17 cellular contexts compared by ENCODE assay signal in genomic region chr3:152289708-152290107, GRCh38. TPM values are rescaled to one million over a fixed set of nuclear protein-coding genes. Genes with fewer than 3 reads are reported as not detected.
DNase-seq lines count a peak whose midpoint lies in the region; ATAC-seq and TF ChIP-seq lines count a peak whose summit lies in the region.
"Had no signal": no experiment of that assay in that cellular context is flagged by ENCODE, and none has a peak within 500 bp of the region (broad histone marks: within the 10 kb centered on the region; RNA-seq: fewer than 3 reads in every experiment).

No MANE protein-coding gene starts in this region.

- H3K4me3 ChIP-seq in mesenchymal stem cell (ENCODE audit: insufficient read depth in 1 of 2, low read depth in 1 of 2, low read length in 2 of 2), result no peak overlapping the region
- H3K4me3 ChIP-seq in esophagus muscularis mucosa, result no peak overlapping the region
- H3K4me3 ChIP-seq in left lung, result no peak overlapping the region
- H3K4me3 ChIP-seq: colonic mucosa, PC-9 had no signal

- no peaks in the 10 kb centered on the region for H3K9me3 ChIP-seq in mesenchymal stem cell (ENCODE audit: control insufficient read depth, low read length)
- H3K9me3 ChIP-seq in esophagus muscularis mucosa, result no peaks in the 10 kb centered on the region
- no peaks in the 10 kb centered on the region for H3K9me3 ChIP-seq in left lung
- H3K9me3 ChIP-seq: colonic mucosa had no signal

- no peak overlapping the region for H2BK12ac ChIP-seq in mesenchymal stem cell (ENCODE audit: low read length in 2 of 2)

- no peak overlapping the region for H3K27ac ChIP-seq in mesenchymal stem cell (ENCODE audit: low read length, poor library complexity, severe bottlenecking)
- H3K27ac ChIP-seq in esophagus muscularis mucosa (replicated peaks in 1 of 4), result no peak overlapping the region
- no peak overlapping the region for H3K27ac ChIP-seq in left lung
- H3K27ac ChIP-seq: colonic mucosa, PC-9 had no signal

- H3K18ac ChIP-seq in mesenchymal stem cell (ENCODE audit: low read depth in 1 of 2, low read length in 2 of 2), result no peak overlapping the region

- CTCF ChIA-PET in activated B cell treated with CpG ODN at 0.5 μM for 24 hours (lab: Charles Lee), result no interaction called here

- no peak overlapping the region for H2BK15ac ChIP-seq in mesenchymal stem cell (ENCODE audit: low read depth, poor library complexity, severe bottlenecking)

- no peaks in the 10 kb centered on the region for H3K9me3 Mint-ChIP-seq in stimulated activated naive CD8-positive, alpha-beta T cell treated with anti-CD3 and anti-CD28 coated beads, Interleukin-15, Interleukin-2, amounts not matched to agents 100 ng/mL and 50 ng/mL, for 24 hours
- H3K9me3 Mint-ChIP-seq in activated B cell treated with CpG ODN at 0.5 μM for 24 hours, result no peaks in the 10 kb centered on the region
- H3K9me3 Mint-ChIP-seq: activated T-helper 2 cell treated with anti-CD3 and anti-CD28 coated beads, Interferon-gamma antibody, Interleukin-2, Interleukin-4, amounts not matched to agents 10 μg/mL and 5 μg/mL and 100 μg/mL, durations not matched to agents 14 hours and 24 hours and 36 hours; neural crest cell had no signal

- H3K9ac ChIP-seq in mesenchymal stem cell (ENCODE audit: low read length), result no peak overlapping the region

- DNase-seq in stimulated activated naive CD8-positive, alpha-beta T cell treated with anti-CD3 and anti-CD28 coated beads, Interleukin-15, Interleukin-2, amounts not matched to agents 100 U/mL and 50 U/mL, for 24 hours, result no peak
- DNase-seq in activated B cell treated with CpG ODN at 0.5 μM for 24 hours, result no peak
- no peak for DNase-seq in mesenchymal stem cell
- DNase-seq in esophagus muscularis mucosa (ENCODE audit: extremely low spot score), result no peak
- DNase-seq in KBM-7, result no peak
- no peak for DNase-seq in left lung
- DNase-seq: activated CD4-positive, alpha-beta T cell treated with anti-CD3 and anti-CD28 coated beads, Interleukin-2, amount 50 U/mL, for 48 hours; colonic mucosa; NCI-H1048; NCI-H526; PC-9; substantia nigra had no signal

- peaks cover 26% of the 10 kb centered on the region for H3K36me3 Mint-ChIP-seq in stimulated activated naive CD8-positive, alpha-beta T cell treated with anti-CD3 and anti-CD28 coated beads, Interleukin-15, Interleukin-2, amounts not matched to agents 100 ng/mL and 50 ng/mL, for 24 hours (ENCODE audit: low read depth)
- H3K36me3 Mint-ChIP-seq in activated B cell treated with CpG ODN at 0.5 μM for 24 hours (ENCODE audit: low read depth), result peaks cover 18% of the 10 kb centered on the region

- H3K23ac ChIP-seq in mesenchymal stem cell (ENCODE audit: low read length in 2 of 2), result no peak overlapping the region

- H4K91ac ChIP-seq in mesenchymal stem cell (ENCODE audit: low read length), result no peak overlapping the region

- peaks cover 82% of the 10 kb centered on the region for H3K4me1 Mint-ChIP-seq in stimulated activated naive CD8-positive, alpha-beta T cell treated with anti-CD3 and anti-CD28 coated beads, Interleukin-15, Interleukin-2, amounts not matched to agents 100 ng/mL and 50 ng/mL, for 24 hours (ENCODE audit: low read depth)
- peaks cover 81% of the 10 kb centered on the region for H3K4me1 Mint-ChIP-seq in activated B cell treated with CpG ODN at 0.5 μM for 24 hours

- POLR2A ChIA-PET in activated B cell treated with CpG ODN at 0.5 μM for 24 hours (lab: Charles Lee), result interaction anchor here (0.7 to 0.9 kb wide), 2 partner anchors 29 to 1527 kb away, joined by 3 to 4 read pairs; partner anchors contain the start of gene SIAH2

- no peaks in the 10 kb centered on the region for H3K4me1 ChIP-seq in mesenchymal stem cell (ENCODE audit: control insufficient read depth, insufficient read depth, low read depth, low read length)
- peaks cover 42 to 85% (median 78%) of the 10 kb centered on the region in 4 donors for H3K4me1 ChIP-seq in esophagus muscularis mucosa
- peaks cover 24 to 78% of the 10 kb centered on the region in 2 donors for H3K4me1 ChIP-seq in left lung
- H3K4me1 ChIP-seq: colonic mucosa had no signal

- intact Hi-C loops in activated B cell treated with CpG ODN at 0.5 μM for 24 hours (cut with micrococcal nuclease), result loop anchor here (2.0 to 10.0 kb wide), 2 partner anchors 15 to 215 kb away; no protein-coding TSS in a partner anchor
- intact Hi-C loops in esophagus muscularis mucosa (cut with DNase I), result loop anchor here (10.0 kb wide), 1 partner anchor 205 kb away; no protein-coding TSS in a partner anchor
- intact Hi-C loops in left lung (cut with DNase I), result no loop called here

- WGBS in mesenchymal stem cell, result 67% methylated on average over 1 of the region's 3 CpGs
- WGBS in esophagus muscularis mucosa, result 89% methylated on average over 3 of the region's 3 CpGs

- in situ Hi-C loops in KBM-7 (cut with MboI; ENCODE audit: low pct_unique_long_range_greater_than_20kb, low sequenced_read_pairs), result loop anchor here (25.0 kb wide), 1 partner anchor 148 kb away; no protein-coding TSS in a partner anchor

- H3K4me2 ChIP-seq in mesenchymal stem cell (ENCODE audit: low read length, poor library complexity, severe bottlenecking), result no peak overlapping the region
- H3K4me2 ChIP-seq: PC-9 had no signal

- TF ChIP-seq POLR2A in esophagus muscularis mucosa (IDR thresholded peaks at IDR 0.05; ENCODE audit: low read depth), result no peak

- H3K27me3 Mint-ChIP-seq in stimulated activated naive CD8-positive, alpha-beta T cell treated with anti-CD3 and anti-CD28 coated beads, Interleukin-15, Interleukin-2, amounts not matched to agents 100 ng/mL and 50 ng/mL, for 24 hours, result no peaks in the 10 kb centered on the region
- H3K27me3 Mint-ChIP-seq in activated B cell treated with CpG ODN at 0.5 μM for 24 hours, result no peaks in the 10 kb centered on the region

- H3K14ac ChIP-seq in mesenchymal stem cell (ENCODE audit: low read length in 2 of 2), result no peak overlapping the region

- H3K27me3 ChIP-seq in mesenchymal stem cell (ENCODE audit: control insufficient read depth in 1 of 2, insufficient read depth in 1 of 2, low read length in 2 of 2), result no peaks in the 10 kb centered on the region
- H3K27me3 ChIP-seq in esophagus muscularis mucosa, result no peaks in the 10 kb centered on the region
- H3K27me3 ChIP-seq in left lung, result no peaks in the 10 kb centered on the region
- H3K27me3 ChIP-seq: colonic mucosa had no signal

- H2BK120ac ChIP-seq in mesenchymal stem cell (ENCODE audit: low read depth, low read length), result no peak overlapping the region

- no peak for TF ChIP-seq EP300 in esophagus muscularis mucosa (IDR thresholded peaks at IDR 0.05)

- H2AK5ac ChIP-seq in mesenchymal stem cell (ENCODE audit: low read length, severe bottlenecking), result no peak overlapping the region

- H3K4me3 Mint-ChIP-seq in stimulated activated naive CD8-positive, alpha-beta T cell treated with anti-CD3 and anti-CD28 coated beads, Interleukin-15, Interleukin-2, amounts not matched to agents 100 ng/mL and 50 ng/mL, for 24 hours, result no peak overlapping the region
- H3K4me3 Mint-ChIP-seq in activated B cell treated with CpG ODN at 0.5 μM for 24 hours, result peak overlapping the region; percentile 16
- H3K4me3 Mint-ChIP-seq: neural crest cell had no signal

- no peak overlapping the region for H3K4ac ChIP-seq in mesenchymal stem cell (ENCODE audit: low read depth in 1 of 2, low read length in 2 of 2)

- H2BK5ac ChIP-seq in mesenchymal stem cell (ENCODE audit: low read depth, low read length, poor library complexity, severe bottlenecking), result peak overlapping the region; percentile 19

- H3K79me1 ChIP-seq in mesenchymal stem cell (replicated peaks; ENCODE audit: low read length, poor library complexity, severe bottlenecking), result no peaks in the 10 kb centered on the region

- peaks cover 0 to 3% of the 10 kb centered on the region in 2 experiments for H3K36me3 ChIP-seq in mesenchymal stem cell (ENCODE audit: control insufficient read depth in 1 of 2, insufficient read depth in 2 of 2, low read depth in 1 of 2, low read length in 2 of 2)
- no peaks in the 10 kb centered on the region for H3K36me3 ChIP-seq in esophagus muscularis mucosa
- no peaks in the 10 kb centered on the region for H3K36me3 ChIP-seq in left lung
- H3K36me3 ChIP-seq: colonic mucosa had no signal

- TF ChIP-seq CTCF in activated B cell treated with CpG ODN at 0.5 μM for 24 hours (IDR thresholded peaks at IDR 0.05) (no peak), esophagus muscularis mucosa (IDR thresholded peaks at IDR 0.05) (no peak), left lung (IDR thresholded peaks at IDR 0.05) (no peak)

- H3K27ac Mint-ChIP-seq in stimulated activated naive CD8-positive, alpha-beta T cell treated with anti-CD3 and anti-CD28 coated beads, Interleukin-15, Interleukin-2, amounts not matched to agents 100 ng/mL and 50 ng/mL, for 24 hours, result peak overlapping the region; percentile 39
- no peak overlapping the region for H3K27ac Mint-ChIP-seq in activated B cell treated with CpG ODN at 0.5 μM for 24 hours

- H4K8ac ChIP-seq in mesenchymal stem cell (ENCODE audit: low read length), result no peak overlapping the region

- H2AFZ ChIP-seq in mesenchymal stem cell (ENCODE audit: low read depth, low read length), result no peak overlapping the region
- H2AFZ ChIP-seq: PC-9 had no signal

- no peak for ATAC-seq in stimulated activated naive CD8-positive, alpha-beta T cell treated with anti-CD3 and anti-CD28 coated beads, Interleukin-15, Interleukin-2, amounts not matched to agents 100 U/mL and 50 U/mL, for 24 hours
- ATAC-seq in activated B cell treated with CpG ODN at 0.5 μM for 24 hours (ENCODE audit: low read depth) (no peak), HG02678 (IDR thresholded peaks at IDR 0.05; ENCODE audit: unreplicated experiment) (no peak), left lung (no peak)
- ATAC-seq: HCT116 had no signal

RNA-seq across cellular contexts. Expression of gene MBNL1, which starts 21.0 kb away (rescaled TPM):
- total RNA-seq in activated B cell treated with CpG ODN at 0.5 μM for 24 hours (489 and 561 TPM in 2 replicates), esophagus muscularis mucosa (100 to 1,000 TPM; 635 to 868 (median 720) TPM), left lung (100 to 1,000 TPM; 226 to 246 TPM)
- polyA plus RNA-seq in mesenchymal stem cell (2013, experiment 1 of 2), result 85.7 TPM
- polyA plus RNA-seq in mesenchymal stem cell (2013, experiment 2 of 2), result 85.2 TPM

Comparison
In these comparisons a context has a peak if more than half of its experiments do, and no peak if none do; other contexts are left out.
1. intact Hi-C loops: an anchor here in activated B cell treated with CpG ODN at 0.5 μM for 24 hours (2.0 to 10.0 kb wide) and esophagus muscularis mucosa (10.0 kb wide); none called in left lung.